Comparison of ENCODE assay signal across 8 cellular contexts in the genomic region with DNA sequence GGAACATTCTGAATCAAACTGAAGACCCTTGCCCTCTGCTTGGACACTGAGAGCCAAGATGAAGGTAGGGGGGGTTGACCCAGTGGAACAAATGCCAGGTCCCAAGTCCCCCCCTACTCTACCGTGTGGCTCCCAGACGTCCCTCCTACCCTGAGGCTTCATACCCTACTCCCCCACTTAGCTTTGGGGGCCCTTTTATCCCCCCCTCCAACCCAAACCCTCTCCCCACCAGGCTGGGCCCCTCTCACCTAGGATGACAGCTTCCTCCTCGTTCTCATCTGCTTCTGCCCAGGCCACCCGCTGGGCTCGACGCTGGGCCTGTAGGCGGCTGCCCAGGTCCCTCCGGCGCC. TPM values are rescaled to one million over a fixed set of nuclear protein-coding genes. Genes with fewer than 3 reads are reported as not detected.
DNase-seq lines count a peak whose midpoint lies in the region; ATAC-seq and TF ChIP-seq lines count a peak whose summit lies in the region.

No MANE protein-coding gene starts in this region.

- peak overlapping the region; percentile 85 for H3K4me3 ChIP-seq in HFF-Myc (replicated peaks; ENCODE audit: low read depth, low read length)
- peak overlapping the region; percentile 92 for H3K4me3 ChIP-seq in hepatocyte
- H3K4me3 ChIP-seq in adrenal gland, result peak overlapping the region in 2 of 4 donors; percentile 85 to 86

- no peaks in the 10 kb centered on the region for H3K9me2 ChIP-seq in hepatocyte (replicated peaks; ENCODE audit: insufficient read depth)

- peaks cover 30% of the 10 kb centered on the region for H3K79me2 ChIP-seq in hepatocyte

- TF ChIP-seq CTCF in HFF-Myc (IDR thresholded peaks at IDR 0.05; ENCODE audit: low read depth, low read length, missing control alignments), result no peak
- no peak for TF ChIP-seq CTCF in hepatocyte (IDR thresholded peaks at IDR 0.05; ENCODE audit: poor library complexity)
- no peak for TF ChIP-seq CTCF in adrenal gland (IDR thresholded peaks at IDR 0.05)

- peaks cover 21% of the 10 kb centered on the region for H3K4me1 Mint-ChIP-seq in activated CD4-positive, alpha-beta memory T cell treated with anti-CD3 and anti-CD28 coated beads, Interleukin-2, amount 10 ng/mL, durations not matched to agents 7 days and 5 days
- peaks cover 23% of the 10 kb centered on the region for H3K4me1 Mint-ChIP-seq in stimulated activated effector memory CD8-positive, alpha-beta T cell treated with anti-CD3 and anti-CD28 coated beads, Interleukin-12 subunit alpha, Interleukin-12 subunit beta, amount 100 ng/mL, for 72 hours

- TF ChIP-seq POLR2A in adrenal gland (IDR thresholded peaks at IDR 0.05), result no peak

- peaks cover 42% of the 10 kb centered on the region for H3K36me3 Mint-ChIP-seq in activated CD4-positive, alpha-beta memory T cell treated with anti-CD3 and anti-CD28 coated beads, Interleukin-2, amount 10 ng/mL, durations not matched to agents 7 days and 5 days (ENCODE audit: low read depth)
- H3K36me3 Mint-ChIP-seq in stimulated activated effector memory CD8-positive, alpha-beta T cell treated with anti-CD3 and anti-CD28 coated beads, Interleukin-12 subunit alpha, Interleukin-12 subunit beta, amount 100 ng/mL, for 72 hours, result peaks cover 64% of the 10 kb centered on the region

- no peaks in the 10 kb centered on the region for H4K20me1 ChIP-seq in hepatocyte (ENCODE audit: insufficient read depth, poor library complexity, severe bottlenecking)

- H3K27me3 Mint-ChIP-seq in activated CD4-positive, alpha-beta memory T cell treated with anti-CD3 and anti-CD28 coated beads, Interleukin-2, amount 10 ng/mL, durations not matched to agents 7 days and 5 days, result no peaks in the 10 kb centered on the region

- intact Hi-C loops in adrenal gland (cut with DNase I), result no loop called here

- ATAC-seq in stimulated activated effector memory CD8-positive, alpha-beta T cell treated with anti-CD3 and anti-CD28 coated beads, Interleukin-12 subunit alpha, Interleukin-12 subunit beta, amount 100 ng/mL, for 72 hours, result no peak
- ATAC-seq in GM21381 (IDR thresholded peaks at IDR 0.05; ENCODE audit: unreplicated experiment) (no peak), HG03175 (IDR thresholded peaks at IDR 0.05; ENCODE audit: unreplicated experiment) (no peak)

- H2AFZ ChIP-seq in hepatocyte, result no peak overlapping the region

- WGBS in hepatocyte (ENCODE audit: low lambda C conversion rate, missing lambda C conversion rate), result 57% methylated on average over 9 of the region's 9 CpGs
- 41 to 57% (median 52%) methylated on average over 4 to 9 of the region's 9 CpGs for WGBS in adrenal gland, 4 donors

- H3K36me3 ChIP-seq in hepatocyte (replicated peaks; ENCODE audit: insufficient read depth, low read depth) (no peaks in the 10 kb centered on the region), adrenal gland (replicated peaks in 1 of 2) (peaks cover 0 to 23% of the 10 kb centered on the region in 2 donors)

- peak overlapping the region; percentile 91 for H3K27ac Mint-ChIP-seq in activated CD4-positive, alpha-beta memory T cell treated with anti-CD3 and anti-CD28 coated beads, Interleukin-2, amount 10 ng/mL, durations not matched to agents 7 days and 5 days
- peak overlapping the region; percentile 99 for H3K27ac Mint-ChIP-seq in stimulated activated effector memory CD8-positive, alpha-beta T cell treated with anti-CD3 and anti-CD28 coated beads, Interleukin-12 subunit alpha, Interleukin-12 subunit beta, amount 100 ng/mL, for 72 hours

- POLR2A ChIA-PET in activated CD4-positive, alpha-beta memory T cell treated with anti-CD3 and anti-CD28 coated beads, Interleukin-2, amount 10 ng/mL, durations not matched to agents 7 days and 5 days (lab: Charles Lee), result interaction anchor here (0.9 to 3.9 kb wide), 18 partner anchors 10 to 551 kb away, joined by 3 to 22 read pairs (median 4); a partner anchor contains a TSS

- H3K4me2 ChIP-seq in hepatocyte, result peak overlapping the region; percentile 93

- DNase-seq in HFF-Myc (ENCODE audit: extremely low read depth, low read depth), result no peak
- DNase-seq in activated CD4-positive, alpha-beta memory T cell treated with anti-CD3 and anti-CD28 coated beads, Interleukin-2, amount 10 ng/mL, durations not matched to agents 7 days and 5 days, result no peak
- DNase-seq in hepatocyte (ENCODE audit: low spot score), result no peak
- DNase-seq in stimulated activated effector memory CD8-positive, alpha-beta T cell treated with anti-CD3 and anti-CD28 coated beads, Interleukin-12 subunit alpha, Interleukin-12 subunit beta, amount 100 ng/mL, for 72 hours (ENCODE audit: low spot score in 2 of 2), result no peak
- no peak for DNase-seq in RKO (ENCODE audit: low spot score)
- no peak for DNase-seq in adrenal gland

- H3K4me1 ChIP-seq in hepatocyte (ENCODE audit: insufficient read depth) (peaks cover 11% of the 10 kb centered on the region), adrenal gland (replicated peaks in 1 of 2) (peaks cover 10 to 13% of the 10 kb centered on the region in 2 donors)

- no peaks in the 10 kb centered on the region for H3K9me3 Mint-ChIP-seq in activated CD4-positive, alpha-beta memory T cell treated with anti-CD3 and anti-CD28 coated beads, Interleukin-2, amount 10 ng/mL, durations not matched to agents 7 days and 5 days
- H3K9me3 Mint-ChIP-seq in stimulated activated effector memory CD8-positive, alpha-beta T cell treated with anti-CD3 and anti-CD28 coated beads, Interleukin-12 subunit alpha, Interleukin-12 subunit beta, amount 100 ng/mL, for 72 hours, result no peaks in the 10 kb centered on the region

- CTCF ChIA-PET in activated CD4-positive, alpha-beta memory T cell treated with anti-CD3 and anti-CD28 coated beads, Interleukin-2, amount 10 ng/mL, durations not matched to agents 7 days and 5 days (lab: Charles Lee), result interaction anchor here (0.6 to 1.6 kb wide), 4 partner anchors 16 to 114 kb away, joined by 3 to 6 read pairs (median 4); no protein-coding TSS in a partner anchor

- H3K27me3 ChIP-seq in hepatocyte (no peaks in the 10 kb centered on the region), adrenal gland (no peaks in the 10 kb centered on the region)

- peak overlapping the region; percentile 94 for H3K27ac ChIP-seq in hepatocyte
- peak overlapping the region in 2 of 5 donors; percentile 86 for H3K27ac ChIP-seq in adrenal gland

- H3K9me3 ChIP-seq in hepatocyte (ENCODE audit: low read depth) (no peaks in the 10 kb centered on the region), adrenal gland (replicated peaks in 1 of 3) (no peaks in the 10 kb centered on the region)

- H3K4me3 Mint-ChIP-seq in activated CD4-positive, alpha-beta memory T cell treated with anti-CD3 and anti-CD28 coated beads, Interleukin-2, amount 10 ng/mL, durations not matched to agents 7 days and 5 days, result peak overlapping the region; percentile 89
- peak overlapping the region; percentile 99 for H3K4me3 Mint-ChIP-seq in stimulated activated effector memory CD8-positive, alpha-beta T cell treated with anti-CD3 and anti-CD28 coated beads, Interleukin-12 subunit alpha, Interleukin-12 subunit beta, amount 100 ng/mL, for 72 hours

RNA-seq across cellular contexts. Expression of a gene that starts 1.5 kb away (rescaled TPM):
- 10 to 100 TPM; 66.6 to 68.3 TPM for total RNA-seq in activated CD4-positive, alpha-beta memory T cell treated with anti-CD3 and anti-CD28 coated beads, Interleukin-2, amount 10 ng/mL, durations not matched to agents 7 days and 5 days
- 92.9 and 95.2 TPM in 2 replicates for total RNA-seq in hepatocyte
- polyA plus RNA-seq in hepatocyte, result 154 and 159 TPM in 2 replicates
- 100 to 1,000 TPM; 124 to 202 (median 166) TPM for total RNA-seq in adrenal gland
- 100 to 1,000 TPM in 2 of 3 donors, 10 to 100 TPM in 1; 81.6 to 125 (median 113) TPM for polyA plus RNA-seq in adrenal gland

RNA-seq across cellular contexts. Expression of a gene that starts 6.4 kb away (rescaled TPM):
- total RNA-seq in activated CD4-positive, alpha-beta memory T cell treated with anti-CD3 and anti-CD28 coated beads, Interleukin-2, amount 10 ng/mL, durations not matched to agents 7 days and 5 days, result 10 to 100 TPM; 42.3 to 49.2 TPM
- 27.8 and 33.5 TPM in 2 replicates for total RNA-seq in hepatocyte
- polyA plus RNA-seq in hepatocyte, result 48.2 and 73.9 TPM in 2 replicates
- total RNA-seq in adrenal gland, result 10 to 100 TPM; 41.4 to 82.3 (median 58.6) TPM
- 100 to 1,000 TPM in 2 of 3 donors, 10 to 100 TPM in 1; 29.3 to 182 (median 131) TPM for polyA plus RNA-seq in adrenal gland

RNA-seq across cellular contexts. Expression of a gene that starts 29.6 kb away (rescaled TPM):
- 1 to 10 TPM in 1 of 2 experiments, under 1 TPM in 1; 0.90 to 1.0 TPM for total RNA-seq in activated CD4-positive, alpha-beta memory T cell treated with anti-CD3 and anti-CD28 coated beads, Interleukin-2, amount 10 ng/mL, durations not matched to agents 7 days and 5 days
- total RNA-seq in hepatocyte (36.4 and 38.1 TPM in 2 replicates), adrenal gland (10 to 100 TPM in 5 of 8 donors, 1 to 10 TPM in 3; 5.8 to 29.9 (median 11.5) TPM)
- polyA plus RNA-seq in hepatocyte (32.7 and 35.3 TPM in 2 replicates), adrenal gland (10 to 100 TPM in 1 of 3 donors, 1 to 10 TPM in 2; 3.6 to 12.9 (median 6.5) TPM)

RNA-seq across cellular contexts. Expression of a gene that starts 36.0 kb away (rescaled TPM):
- total RNA-seq in activated CD4-positive, alpha-beta memory T cell treated with anti-CD3 and anti-CD28 coated beads, Interleukin-2, amount 10 ng/mL, durations not matched to agents 7 days and 5 days, result 1 to 10 TPM; 1.6 to 1.8 TPM
- total RNA-seq in hepatocyte (0.28 and 0.37 TPM in 2 replicates), adrenal gland (10 to 100 TPM in 4 of 8 donors, 1 to 10 TPM in 4; 7.1 to 30.6 (median 13.0) TPM)
- polyA plus RNA-seq in hepatocyte (1.3 and 2.3 TPM in 2 replicates), adrenal gland (10 to 100 TPM in 1 of 3 donors, 1 to 10 TPM in 1, under 1 TPM in 1; 0.97 to 12.1 (median 6.4) TPM)

RNA-seq across cellular contexts. Expression of a gene that starts 43.3 kb away (rescaled TPM):
- 10 to 100 TPM; 20.1 to 20.8 TPM for total RNA-seq in activated CD4-positive, alpha-beta memory T cell treated with anti-CD3 and anti-CD28 coated beads, Interleukin-2, amount 10 ng/mL, durations not matched to agents 7 days and 5 days
- total RNA-seq in hepatocyte, result 25.2 and 27.8 TPM in 2 replicates
- 16.0 and 21.8 TPM in 2 replicates for polyA plus RNA-seq in hepatocyte
- 10 to 100 TPM; 19.1 to 33.8 (median 27.2) TPM for total RNA-seq in adrenal gland
- 10 to 100 TPM in 2 of 3 donors, 1 to 10 TPM in 1; 7.2 to 45.0 (median 12.3) TPM for polyA plus RNA-seq in adrenal gland
